In the genomic region with DNA sequence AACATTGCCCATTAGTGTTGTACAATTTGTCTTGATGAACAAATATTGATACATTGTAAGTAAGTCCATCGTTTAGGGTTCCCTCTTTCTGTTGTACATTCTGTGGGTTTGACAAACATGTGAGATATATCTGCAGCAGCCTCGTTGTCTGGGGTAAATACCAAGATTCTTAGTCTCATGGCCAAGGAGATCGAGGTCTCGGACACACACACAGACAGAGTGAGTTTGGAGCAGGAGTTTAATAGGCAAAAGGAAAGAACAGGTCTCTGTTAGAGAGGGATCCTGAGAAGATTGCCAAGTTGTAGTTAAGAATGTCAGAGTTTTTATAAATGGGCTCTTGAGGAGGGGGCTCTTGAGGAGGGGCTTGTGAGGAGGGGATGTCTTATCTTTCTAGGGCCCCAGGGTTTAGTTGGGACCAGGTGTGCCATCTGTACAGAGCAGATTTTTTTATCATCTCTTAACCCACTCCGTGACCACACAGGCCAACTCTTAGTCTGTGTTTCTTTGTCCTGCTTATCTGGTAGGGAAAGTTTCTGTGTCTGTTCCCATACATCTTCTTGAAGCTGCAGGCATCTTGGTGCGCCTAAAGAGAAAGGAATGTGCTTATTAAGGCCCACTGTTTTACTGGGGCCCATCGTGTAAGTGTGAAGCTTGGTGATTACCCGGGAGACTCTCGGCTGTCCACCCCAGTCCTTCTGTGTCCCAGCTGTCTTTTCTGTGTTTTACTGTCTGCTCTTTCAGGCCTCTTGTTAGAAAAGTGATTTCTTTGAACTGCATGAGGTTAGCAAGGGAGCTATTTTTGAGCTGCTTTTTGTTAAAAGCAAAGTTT, we compare ENCODE assay signal across 8 cellular contexts. TPM values are rescaled to one million over a fixed set of nuclear protein-coding genes. Genes with fewer than 3 reads are reported as not detected.
DNase-seq lines count a peak whose midpoint lies in the region; ATAC-seq and TF ChIP-seq lines count a peak whose summit lies in the region.

No MANE protein-coding gene starts in this region.

- peak overlapping the region; percentile 87 to 93 (median 88) for H3K9ac ChIP-seq in skeletal muscle tissue (ENCODE audit: low read depth in 1 of 3, low read length in 3 of 3)

- H3K4me1 Mint-ChIP-seq in T-helper 17 cell: peaks cover 36% of the 10 kb centered on the region

- H3K27me3 Mint-ChIP-seq in T-helper 17 cell: no peaks in the 10 kb centered on the region

- no peaks in the 10 kb centered on the region for H3K36me3 ChIP-seq in skeletal muscle tissue (ENCODE audit: control insufficient read depth in 3 of 3, insufficient read depth in 3 of 3, low read length in 3 of 3)

- peaks cover 8 to 28% (median 25%) of the 10 kb centered on the region in 3 donors for H3K4me1 ChIP-seq in skeletal muscle tissue (ENCODE audit: control insufficient read depth in 3 of 3, insufficient read depth in 3 of 3, low read length in 3 of 3)

- H3K27ac ChIP-seq in skeletal muscle tissue (ENCODE audit: low read depth, low read length): peak overlapping the region; percentile 87

- no peak for TF ChIP-seq CTCF in foreskin fibroblast (IDR thresholded peaks at IDR 0.05; ENCODE audit: low read depth, low read length)

- peak overlapping the region; percentile 100 for H3K27ac Mint-ChIP-seq in T-helper 17 cell

- peak overlapping the region; percentile 100 for H3K4me3 Mint-ChIP-seq in T-helper 17 cell

- no peak for ATAC-seq in T-helper 17 cell
- no peak for ATAC-seq in HG03432 (IDR thresholded peaks at IDR 0.05; ENCODE audit: unreplicated experiment)
- no peak for ATAC-seq in HG02571 (IDR thresholded peaks at IDR 0.05; ENCODE audit: unreplicated experiment)

- peaks cover 9% of the 10 kb centered on the region for H3K36me3 Mint-ChIP-seq in T-helper 17 cell (ENCODE audit: low read depth)

- H3K9me3 ChIP-seq in T-helper 17 cell (ENCODE audit: control insufficient read depth, low read length, poor library complexity, severe bottlenecking): no peaks in the 10 kb centered on the region
- no peaks in the 10 kb centered on the region for H3K9me3 ChIP-seq in skeletal muscle tissue (ENCODE audit: control insufficient read depth in 3 of 3, low read length in 3 of 3)

- peak overlapping the region; percentile 74 to 78 for H3K4me3 ChIP-seq in foreskin fibroblast (ENCODE audit: low read depth in 1 of 2, low read length in 2 of 2)
- H3K4me3 ChIP-seq in skeletal muscle tissue (ENCODE audit: low read length in 3 of 3): peak overlapping the region; percentile 78 to 88 (median 82)

- no peaks in the 10 kb centered on the region for H3K27me3 ChIP-seq in skeletal muscle tissue (ENCODE audit: control insufficient read depth in 3 of 3, insufficient read depth in 3 of 3, low read length in 3 of 3)

- DNase-seq in NCI-H524 (lab: John Stamatoyannopoulos, UW) (peak; percentile 1 to 20), NCI-H524 treated with DMSO at 0.1 percent for 48 hours (lab: John Stamatoyannopoulos, UW) (no peak), T-helper 17 cell (no peak), foreskin fibroblast (peak in 1 of 2 donors; percentile 45), C1 segment of cervical spinal cord (lab: John Stamatoyannopoulos, UW) (no peak)

RNA-seq across cellular contexts. Expression of a gene that starts 22.5 kb away (rescaled TPM):
- 100 to 1,000 TPM; 151 to 173 TPM for total RNA-seq in T-helper 17 cell
- total RNA-seq in skeletal muscle tissue: 12.0 TPM

RNA-seq across cellular contexts. Expression of a gene that starts 39.3 kb away (rescaled TPM):
- total RNA-seq in T-helper 17 cell: 100 to 1,000 TPM; 182 to 229 TPM
- total RNA-seq in skeletal muscle tissue: 0.52 TPM

Comparison
In these comparisons a context has a peak if more than half of its experiments do, and no peak if none do; other contexts are left out.
1. DNase-seq: peak in NCI-H524 (2 of 2); none in NCI-H524 treated with DMSO at 0.1 percent for 48 hours (single experiment), T-helper 17 cell (0 of 3) and C1 segment of cervical spinal cord (0 of 14).
2. RNA of a gene that starts 22.5 kb away (total RNA-seq): 151 to 173 TPM in T-helper 17 cell; 12.0 TPM in skeletal muscle tissue (single experiment); every median in the first group is over 10 times any median in the second.
3. RNA of a gene that starts 39.3 kb away (total RNA-seq): 182 to 229 TPM in T-helper 17 cell; 0.52 TPM in skeletal muscle tissue (single experiment); every median in the first group is over 100 times any median in the second.